In the genomic region with DNA sequence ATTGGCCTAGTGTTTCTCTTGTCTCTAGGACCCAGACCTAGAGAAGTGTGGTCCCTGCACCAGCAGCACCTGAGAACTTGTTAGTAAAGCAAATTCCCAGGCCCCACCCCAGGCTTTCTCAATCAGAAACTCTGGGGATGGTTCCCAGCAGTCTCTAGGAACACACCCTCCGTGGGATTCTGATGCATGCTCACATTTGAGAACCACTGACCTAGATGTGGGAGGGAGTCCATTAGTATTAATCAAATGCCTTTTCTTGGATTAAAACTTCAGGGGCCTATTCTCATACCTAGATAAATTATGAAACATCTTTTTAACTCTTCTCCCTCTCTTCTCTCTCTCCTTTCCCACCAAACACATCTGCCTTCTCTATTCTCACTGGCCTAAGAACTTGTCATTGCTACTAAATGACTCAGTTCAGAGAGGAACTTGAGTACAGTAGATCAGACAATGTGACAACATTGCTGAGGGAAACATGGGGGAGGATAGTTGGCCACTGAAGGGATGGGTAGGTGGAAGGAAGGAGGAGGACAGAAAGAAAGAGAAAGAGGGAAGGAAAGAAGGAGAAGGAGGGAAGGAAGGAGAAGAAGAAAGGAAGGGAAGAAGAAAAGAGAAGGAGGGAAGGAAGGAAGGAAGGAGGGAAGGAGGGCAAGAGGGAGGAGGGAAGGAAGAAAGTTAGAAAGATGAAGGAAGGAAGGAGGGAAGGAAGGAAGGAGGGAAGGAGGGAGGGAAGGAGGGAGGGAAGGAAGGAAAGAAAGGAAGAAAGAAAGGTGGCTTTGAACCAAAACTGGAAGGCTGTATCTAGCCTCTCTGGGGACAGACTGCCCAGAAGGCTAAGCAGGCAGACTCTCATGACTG, we compare ENCODE assay signal across 1 cellular context.
TF ChIP-seq lines count a peak whose summit lies in the region.

No MANE protein-coding gene starts in this region.

TF ChIP-seq in SK-N-SH, 30 proteins besides CTCF, POLR2A, EP300 and RAD21 (continued from another document):
- TF ChIP-seq, protein P1, sequence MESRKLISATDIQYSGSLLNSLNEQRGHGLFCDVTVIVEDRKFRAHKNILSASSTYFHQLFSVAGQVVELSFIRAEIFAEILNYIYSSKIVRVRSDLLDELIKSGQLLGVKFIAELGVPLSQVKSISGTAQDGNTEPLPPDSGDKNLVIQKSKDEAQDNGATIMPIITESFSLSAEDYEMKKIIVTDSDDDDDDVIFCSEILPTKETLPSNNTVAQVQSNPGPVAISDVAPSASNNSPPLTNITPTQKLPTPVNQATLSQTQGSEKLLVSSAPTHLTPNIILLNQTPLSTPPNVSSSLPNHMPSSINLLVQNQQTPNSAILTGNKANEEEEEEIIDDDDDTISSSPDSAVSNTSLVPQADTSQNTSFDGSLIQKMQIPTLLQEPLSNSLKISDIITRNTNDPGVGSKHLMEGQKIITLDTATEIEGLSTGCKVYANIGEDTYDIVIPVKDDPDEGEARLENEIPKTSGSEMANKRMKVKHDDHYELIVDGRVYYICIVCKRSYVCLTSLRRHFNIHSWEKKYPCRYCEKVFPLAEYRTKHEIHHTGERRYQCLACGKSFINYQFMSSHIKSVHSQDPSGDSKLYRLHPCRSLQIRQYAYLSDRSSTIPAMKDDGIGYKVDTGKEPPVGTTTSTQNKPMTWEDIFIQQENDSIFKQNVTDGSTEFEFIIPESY (IDR thresholded peaks at IDR 0.05; ENCODE audit: borderline replicate concordance, low read depth): no peak
- no peak for TF ChIP-seq NFIC (IDR thresholded peaks at IDR 0.05; ENCODE audit: borderline replicate concordance)
- TF ChIP-seq FOXJ3 (CRISPR knock-in tag; IDR thresholded peaks at IDR 0.05): no peak
- TF ChIP-seq SIN3A (IDR thresholded peaks at IDR 0.05; ENCODE audit: borderline replicate concordance, low read depth, low read length): no peak
- TF ChIP-seq RXRA (IDR thresholded peaks at IDR 0.05; ENCODE audit: borderline replicate concordance, low read depth): no peak
- TF ChIP-seq YY1 (IDR thresholded peaks at IDR 0.05; ENCODE audit: low read depth): no peak
- no peak for TF ChIP-seq JUND (IDR thresholded peaks at IDR 0.05)
- TF ChIP-seq, protein P2, sequence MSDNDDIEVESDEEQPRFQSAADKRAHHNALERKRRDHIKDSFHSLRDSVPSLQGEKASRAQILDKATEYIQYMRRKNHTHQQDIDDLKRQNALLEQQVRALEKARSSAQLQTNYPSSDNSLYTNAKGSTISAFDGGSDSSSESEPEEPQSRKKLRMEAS (IDR thresholded peaks at IDR 0.05; ENCODE audit: low read depth): no peak
- no peak for TF ChIP-seq MEF2A (IDR thresholded peaks at IDR 0.05; ENCODE audit: borderline replicate concordance, low read depth)
- no peak for TF ChIP-seq MXI1 (IDR thresholded peaks at IDR 0.05; ENCODE audit: low read depth, low read length)
- TF ChIP-seq, protein P3, sequence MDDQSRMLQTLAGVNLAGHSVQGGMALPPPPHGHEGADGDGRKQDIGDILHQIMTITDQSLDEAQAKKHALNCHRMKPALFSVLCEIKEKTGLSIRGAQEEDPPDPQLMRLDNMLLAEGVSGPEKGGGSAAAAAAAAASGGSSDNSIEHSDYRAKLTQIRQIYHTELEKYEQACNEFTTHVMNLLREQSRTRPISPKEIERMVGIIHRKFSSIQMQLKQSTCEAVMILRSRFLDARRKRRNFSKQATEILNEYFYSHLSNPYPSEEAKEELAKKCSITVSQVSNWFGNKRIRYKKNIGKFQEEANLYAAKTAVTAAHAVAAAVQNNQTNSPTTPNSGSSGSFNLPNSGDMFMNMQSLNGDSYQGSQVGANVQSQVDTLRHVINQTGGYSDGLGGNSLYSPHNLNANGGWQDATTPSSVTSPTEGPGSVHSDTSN (IDR thresholded peaks at IDR 0.05): no peak
